ENCODE assay signal across 1 cellular context in the genomic region with DNA sequence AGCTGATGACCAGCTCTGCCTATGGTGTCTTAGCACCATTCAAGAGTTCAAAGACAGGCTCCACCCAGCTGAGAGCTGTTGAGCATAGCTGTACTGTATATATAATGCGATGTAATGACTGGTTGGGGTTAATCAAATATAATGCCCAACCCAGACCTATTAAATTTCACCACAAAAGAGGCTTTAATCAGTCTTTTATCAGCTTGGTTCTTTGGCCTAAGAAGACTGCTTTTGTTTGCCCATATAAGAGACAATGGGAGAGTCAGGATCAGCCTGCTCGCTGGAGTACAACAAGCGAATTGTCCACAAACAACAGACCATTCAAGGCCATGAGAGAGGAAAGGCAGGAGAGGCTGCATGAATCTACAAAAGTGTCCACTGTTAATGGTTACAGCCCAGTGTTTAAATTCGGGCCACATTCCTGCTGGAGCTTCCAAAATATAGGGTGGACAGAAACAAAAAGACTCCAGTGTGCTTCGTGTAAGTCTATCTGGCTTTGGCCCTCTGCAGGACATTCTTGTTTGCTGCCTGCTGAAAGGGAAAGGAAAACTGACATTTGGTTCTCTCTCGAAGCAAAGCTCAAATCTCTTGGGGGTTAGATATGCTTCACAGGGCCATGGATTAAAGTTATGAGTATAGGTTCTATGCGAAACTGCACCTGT.
TF ChIP-seq lines count a peak whose summit lies in the region.

No MANE protein-coding gene starts in this region.

TF ChIP-seq in HepG2, 621 proteins besides CTCF, POLR2A, EP300 and RAD21 (continued from another document and continues in another):
- TF ChIP-seq, protein P1, sequence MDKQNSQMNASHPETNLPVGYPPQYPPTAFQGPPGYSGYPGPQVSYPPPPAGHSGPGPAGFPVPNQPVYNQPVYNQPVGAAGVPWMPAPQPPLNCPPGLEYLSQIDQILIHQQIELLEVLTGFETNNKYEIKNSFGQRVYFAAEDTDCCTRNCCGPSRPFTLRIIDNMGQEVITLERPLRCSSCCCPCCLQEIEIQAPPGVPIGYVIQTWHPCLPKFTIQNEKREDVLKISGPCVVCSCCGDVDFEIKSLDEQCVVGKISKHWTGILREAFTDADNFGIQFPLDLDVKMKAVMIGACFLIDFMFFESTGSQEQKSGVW (CRISPR knock-in tag; IDR thresholded peaks at IDR 0.05; ENCODE audit: borderline replicate concordance), result no peak
- TF ChIP-seq, protein P2, sequence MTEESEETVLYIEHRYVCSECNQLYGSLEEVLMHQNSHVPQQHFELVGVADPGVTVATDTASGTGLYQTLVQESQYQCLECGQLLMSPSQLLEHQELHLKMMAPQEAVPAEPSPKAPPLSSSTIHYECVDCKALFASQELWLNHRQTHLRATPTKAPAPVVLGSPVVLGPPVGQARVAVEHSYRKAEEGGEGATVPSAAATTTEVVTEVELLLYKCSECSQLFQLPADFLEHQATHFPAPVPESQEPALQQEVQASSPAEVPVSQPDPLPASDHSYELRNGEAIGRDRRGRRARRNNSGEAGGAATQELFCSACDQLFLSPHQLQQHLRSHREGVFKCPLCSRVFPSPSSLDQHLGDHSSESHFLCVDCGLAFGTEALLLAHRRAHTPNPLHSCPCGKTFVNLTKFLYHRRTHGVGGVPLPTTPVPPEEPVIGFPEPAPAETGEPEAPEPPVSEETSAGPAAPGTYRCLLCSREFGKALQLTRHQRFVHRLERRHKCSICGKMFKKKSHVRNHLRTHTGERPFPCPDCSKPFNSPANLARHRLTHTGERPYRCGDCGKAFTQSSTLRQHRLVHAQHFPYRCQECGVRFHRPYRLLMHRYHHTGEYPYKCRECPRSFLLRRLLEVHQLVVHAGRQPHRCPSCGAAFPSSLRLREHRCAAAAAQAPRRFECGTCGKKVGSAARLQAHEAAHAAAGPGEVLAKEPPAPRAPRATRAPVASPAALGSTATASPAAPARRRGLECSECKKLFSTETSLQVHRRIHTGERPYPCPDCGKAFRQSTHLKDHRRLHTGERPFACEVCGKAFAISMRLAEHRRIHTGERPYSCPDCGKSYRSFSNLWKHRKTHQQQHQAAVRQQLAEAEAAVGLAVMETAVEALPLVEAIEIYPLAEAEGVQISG (CRISPR knock-in tag; IDR thresholded peaks at IDR 0.05), result 0 out of 2 replicates have a peak, but pooled peaks have one; percentile 22
- 0 out of 2 replicates have a peak, but pooled peaks have one; percentile 44 for TF ChIP-seq BORCS8-MEF2B (CRISPR knock-in tag; IDR thresholded peaks at IDR 0.05)
- no peak for TF ChIP-seq MED13 (CRISPR knock-in tag; IDR thresholded peaks at IDR 0.05)
- peak; percentile 9; the same call in 1 of the 2 replicates for TF ChIP-seq HNF4A (CRISPR knock-in tag; IDR thresholded peaks at IDR 0.05)
- peak; percentile 75 for TF ChIP-seq ERF (CRISPR knock-in tag; IDR thresholded peaks at IDR 0.05)
- TF ChIP-seq, protein P3, sequence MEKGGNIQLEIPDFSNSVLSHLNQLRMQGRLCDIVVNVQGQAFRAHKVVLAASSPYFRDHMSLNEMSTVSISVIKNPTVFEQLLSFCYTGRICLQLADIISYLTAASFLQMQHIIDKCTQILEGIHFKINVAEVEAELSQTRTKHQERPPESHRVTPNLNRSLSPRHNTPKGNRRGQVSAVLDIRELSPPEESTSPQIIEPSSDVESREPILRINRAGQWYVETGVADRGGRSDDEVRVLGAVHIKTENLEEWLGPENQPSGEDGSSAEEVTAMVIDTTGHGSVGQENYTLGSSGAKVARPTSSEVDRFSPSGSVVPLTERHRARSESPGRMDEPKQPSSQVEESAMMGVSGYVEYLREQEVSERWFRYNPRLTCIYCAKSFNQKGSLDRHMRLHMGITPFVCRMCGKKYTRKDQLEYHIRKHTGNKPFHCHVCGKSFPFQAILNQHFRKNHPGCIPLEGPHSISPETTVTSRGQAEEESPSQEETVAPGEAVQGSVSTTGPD (CRISPR knock-in tag; IDR thresholded peaks at IDR 0.05), result peak; percentile 55; the same call in 1 of the 2 replicates
- no peak for TF ChIP-seq ZNF746 (CRISPR knock-in tag; IDR thresholded peaks at IDR 0.05)
- TF ChIP-seq, protein P4, sequence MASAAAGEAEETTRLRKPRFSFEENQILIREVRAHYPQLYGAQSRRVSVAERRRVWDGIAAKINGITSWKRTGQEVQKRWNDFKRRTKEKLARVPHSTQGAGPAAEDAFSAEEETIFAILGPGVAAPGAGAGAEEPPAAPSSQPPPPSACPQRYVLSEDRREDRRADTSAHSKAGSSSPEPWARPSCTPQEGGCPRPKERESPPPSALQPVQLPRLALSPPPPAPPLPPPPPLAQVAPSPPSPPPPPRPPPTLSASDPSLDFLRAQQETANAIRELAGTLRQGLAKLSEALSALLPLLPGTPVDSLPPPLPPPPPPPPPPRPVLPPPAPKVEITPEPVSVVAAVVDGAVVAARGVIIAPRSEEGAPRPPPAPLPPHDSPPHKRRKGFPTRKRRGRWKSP (CRISPR knock-in tag; IDR thresholded peaks at IDR 0.05), result 0 out of 2 replicates have a peak, but pooled peaks have one; percentile 39
- TF ChIP-seq HOXA3 (CRISPR knock-in tag; IDR thresholded peaks at IDR 0.05), result peak; percentile 36; the same call in 1 of the 2 replicates
- peak; percentile 49; the same call in 1 of the 2 replicates for TF ChIP-seq NAIF1 (CRISPR knock-in tag; IDR thresholded peaks at IDR 0.05; ENCODE audit: borderline replicate concordance)
- TF ChIP-seq, protein P5, sequence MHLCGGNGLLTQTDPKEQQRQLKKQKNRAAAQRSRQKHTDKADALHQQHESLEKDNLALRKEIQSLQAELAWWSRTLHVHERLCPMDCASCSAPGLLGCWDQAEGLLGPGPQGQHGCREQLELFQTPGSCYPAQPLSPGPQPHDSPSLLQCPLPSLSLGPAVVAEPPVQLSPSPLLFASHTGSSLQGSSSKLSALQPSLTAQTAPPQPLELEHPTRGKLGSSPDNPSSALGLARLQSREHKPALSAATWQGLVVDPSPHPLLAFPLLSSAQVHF (CRISPR knock-in tag; IDR thresholded peaks at IDR 0.05), result no peak
- TF ChIP-seq HDAC2 (CRISPR knock-in tag; IDR thresholded peaks at IDR 0.05), result peak; percentile 85
- no peak for TF ChIP-seq ZNF263 (CRISPR knock-in tag; IDR thresholded peaks at IDR 0.05)
- TF ChIP-seq ZNF20 (CRISPR knock-in tag; IDR thresholded peaks at IDR 0.05), result no peak
- TF ChIP-seq, protein P6, sequence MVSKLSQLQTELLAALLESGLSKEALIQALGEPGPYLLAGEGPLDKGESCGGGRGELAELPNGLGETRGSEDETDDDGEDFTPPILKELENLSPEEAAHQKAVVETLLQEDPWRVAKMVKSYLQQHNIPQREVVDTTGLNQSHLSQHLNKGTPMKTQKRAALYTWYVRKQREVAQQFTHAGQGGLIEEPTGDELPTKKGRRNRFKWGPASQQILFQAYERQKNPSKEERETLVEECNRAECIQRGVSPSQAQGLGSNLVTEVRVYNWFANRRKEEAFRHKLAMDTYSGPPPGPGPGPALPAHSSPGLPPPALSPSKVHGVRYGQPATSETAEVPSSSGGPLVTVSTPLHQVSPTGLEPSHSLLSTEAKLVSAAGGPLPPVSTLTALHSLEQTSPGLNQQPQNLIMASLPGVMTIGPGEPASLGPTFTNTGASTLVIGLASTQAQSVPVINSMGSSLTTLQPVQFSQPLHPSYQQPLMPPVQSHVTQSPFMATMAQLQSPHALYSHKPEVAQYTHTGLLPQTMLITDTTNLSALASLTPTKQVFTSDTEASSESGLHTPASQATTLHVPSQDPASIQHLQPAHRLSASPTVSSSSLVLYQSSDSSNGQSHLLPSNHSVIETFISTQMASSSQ (IDR thresholded peaks at IDR 0.05; ENCODE audit: low read depth), result no peak
- TF ChIP-seq, protein P6 (CRISPR knock-in tag; IDR thresholded peaks at IDR 0.05; ENCODE audit: borderline replicate concordance), result peak; percentile 94; the same call in 1 of the 2 replicates
- peak; percentile 49; the same call in 1 of the 2 replicates for TF ChIP-seq FOXK1 (CRISPR knock-in tag; IDR thresholded peaks at IDR 0.05; ENCODE audit: borderline replicate concordance, low read depth)
- TF ChIP-seq TARDBP (CRISPR knock-in tag; IDR thresholded peaks at IDR 0.05), result peak; percentile 71
- no peak for TF ChIP-seq ZNF383 (CRISPR knock-in tag; IDR thresholded peaks at IDR 0.05; ENCODE audit: borderline replicate concordance)
- peak; percentile 74 for TF ChIP-seq ZFX (CRISPR knock-in tag; IDR thresholded peaks at IDR 0.05; ENCODE audit: low read depth)
- peak; percentile 70; the same call in 1 of the 2 replicates for TF ChIP-seq ZNF816 (CRISPR knock-in tag; IDR thresholded peaks at IDR 0.05; ENCODE audit: borderline replicate concordance)
- peak; percentile 58; the same call in 1 of the 2 replicates for TF ChIP-seq ETV5 (CRISPR knock-in tag; IDR thresholded peaks at IDR 0.05; ENCODE audit: borderline replicate concordance)
- TF ChIP-seq, protein P7, sequence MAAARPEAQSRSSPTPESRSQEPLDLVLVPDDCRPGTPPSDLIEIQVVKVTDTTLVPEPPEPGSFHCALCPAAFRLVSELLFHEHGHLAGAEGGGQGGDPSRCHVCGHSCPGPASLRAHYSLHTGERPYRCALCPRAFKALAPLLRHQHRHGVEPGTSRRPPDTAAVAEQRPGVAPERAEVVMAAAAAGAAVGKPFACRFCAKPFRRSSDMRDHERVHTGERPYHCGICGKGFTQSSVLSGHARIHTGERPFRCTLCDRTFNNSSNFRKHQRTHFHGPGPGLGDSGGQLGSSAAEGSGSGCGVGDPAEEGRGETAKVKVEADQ (CRISPR knock-in tag; IDR thresholded peaks at IDR 0.05; ENCODE audit: borderline replicate concordance), result 0 out of 2 replicates have a peak, but pooled peaks have one; percentile 79
- 0 out of 2 replicates have a peak, but pooled peaks have one; percentile 63 for TF ChIP-seq ZNF343 (CRISPR knock-in tag; IDR thresholded peaks at IDR 0.05)
- TF ChIP-seq, protein P8, sequence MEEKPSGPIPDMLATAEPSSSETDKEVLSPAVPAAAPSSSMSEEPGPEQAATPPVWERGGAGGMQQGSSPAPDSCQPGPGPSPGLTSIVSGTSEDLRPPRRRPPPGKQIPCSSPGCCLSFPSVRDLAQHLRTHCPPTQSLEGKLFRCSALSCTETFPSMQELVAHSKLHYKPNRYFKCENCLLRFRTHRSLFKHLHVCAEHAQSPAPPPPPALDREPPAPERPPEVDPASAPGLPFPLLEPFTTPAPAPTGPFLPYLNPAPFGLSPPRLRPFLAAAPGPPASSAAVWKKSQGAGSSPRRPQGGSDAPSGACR (CRISPR knock-in tag; IDR thresholded peaks at IDR 0.05), result peak; percentile 31; the same call in 1 of the 2 replicates
- TF ChIP-seq, protein P9, sequence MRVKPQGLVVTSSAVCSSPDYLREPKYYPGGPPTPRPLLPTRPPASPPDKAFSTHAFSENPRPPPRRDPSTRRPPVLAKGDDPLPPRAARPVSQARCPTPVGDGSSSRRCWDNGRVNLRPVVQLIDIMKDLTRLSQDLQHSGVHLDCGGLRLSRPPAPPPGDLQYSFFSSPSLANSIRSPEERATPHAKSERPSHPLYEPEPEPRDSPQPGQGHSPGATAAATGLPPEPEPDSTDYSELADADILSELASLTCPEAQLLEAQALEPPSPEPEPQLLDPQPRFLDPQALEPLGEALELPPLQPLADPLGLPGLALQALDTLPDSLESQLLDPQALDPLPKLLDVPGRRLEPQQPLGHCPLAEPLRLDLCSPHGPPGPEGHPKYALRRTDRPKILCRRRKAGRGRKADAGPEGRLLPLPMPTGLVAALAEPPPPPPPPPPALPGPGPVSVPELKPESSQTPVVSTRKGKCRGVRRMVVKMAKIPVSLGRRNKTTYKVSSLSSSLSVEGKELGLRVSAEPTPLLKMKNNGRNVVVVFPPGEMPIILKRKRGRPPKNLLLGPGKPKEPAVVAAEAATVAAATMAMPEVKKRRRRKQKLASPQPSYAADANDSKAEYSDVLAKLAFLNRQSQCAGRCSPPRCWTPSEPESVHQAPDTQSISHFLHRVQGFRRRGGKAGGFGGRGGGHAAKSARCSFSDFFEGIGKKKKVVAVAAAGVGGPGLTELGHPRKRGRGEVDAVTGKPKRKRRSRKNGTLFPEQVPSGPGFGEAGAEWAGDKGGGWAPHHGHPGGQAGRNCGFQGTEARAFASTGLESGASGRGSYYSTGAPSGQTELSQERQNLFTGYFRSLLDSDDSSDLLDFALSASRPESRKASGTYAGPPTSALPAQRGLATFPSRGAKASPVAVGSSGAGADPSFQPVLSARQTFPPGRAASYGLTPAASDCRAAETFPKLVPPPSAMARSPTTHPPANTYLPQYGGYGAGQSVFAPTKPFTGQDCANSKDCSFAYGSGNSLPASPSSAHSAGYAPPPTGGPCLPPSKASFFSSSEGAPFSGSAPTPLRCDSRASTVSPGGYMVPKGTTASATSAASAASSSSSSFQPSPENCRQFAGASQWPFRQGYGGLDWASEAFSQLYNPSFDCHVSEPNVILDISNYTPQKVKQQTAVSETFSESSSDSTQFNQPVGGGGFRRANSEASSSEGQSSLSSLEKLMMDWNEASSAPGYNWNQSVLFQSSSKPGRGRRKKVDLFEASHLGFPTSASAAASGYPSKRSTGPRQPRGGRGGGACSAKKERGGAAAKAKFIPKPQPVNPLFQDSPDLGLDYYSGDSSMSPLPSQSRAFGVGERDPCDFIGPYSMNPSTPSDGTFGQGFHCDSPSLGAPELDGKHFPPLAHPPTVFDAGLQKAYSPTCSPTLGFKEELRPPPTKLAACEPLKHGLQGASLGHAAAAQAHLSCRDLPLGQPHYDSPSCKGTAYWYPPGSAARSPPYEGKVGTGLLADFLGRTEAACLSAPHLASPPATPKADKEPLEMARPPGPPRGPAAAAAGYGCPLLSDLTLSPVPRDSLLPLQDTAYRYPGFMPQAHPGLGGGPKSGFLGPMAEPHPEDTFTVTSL (CRISPR knock-in tag; IDR thresholded peaks at IDR 0.05; ENCODE audit: borderline replicate concordance), result peak; percentile 57; the same call in 1 of the 2 replicates
- no peak for TF ChIP-seq CHD4 (IDR thresholded peaks at IDR 0.05; ENCODE audit: borderline replicate concordance, low read length)
- TF ChIP-seq SUZ12 (IDR thresholded peaks at IDR 0.05; ENCODE audit: low read depth, low read length), result no peak
- peak; percentile 62 for TF ChIP-seq SAP130 (CRISPR knock-in tag; IDR thresholded peaks at IDR 0.05; ENCODE audit: low read depth)
- no peak for TF ChIP-seq ZNF660 (CRISPR knock-in tag; IDR thresholded peaks at IDR 0.05; ENCODE audit: borderline replicate concordance, low read depth)
- peak; percentile 35; the same call in 1 of the 2 replicates for TF ChIP-seq KMT2A (CRISPR knock-in tag; IDR thresholded peaks at IDR 0.05)
- TF ChIP-seq ZNF138 (CRISPR knock-in tag; IDR thresholded peaks at IDR 0.05; ENCODE audit: low read depth), result no peak
- no peak for TF ChIP-seq NONO (IDR thresholded peaks at IDR 0.05)
- peak; percentile 84 for TF ChIP-seq NONO (CRISPR knock-in tag; conservative IDR thresholded peaks at IDR 0.05)
- peak; percentile 92; the same call in 1 of the 2 replicates for TF ChIP-seq ZNF644 (CRISPR knock-in tag; IDR thresholded peaks at IDR 0.05; ENCODE audit: low read depth)
- TF ChIP-seq CAMTA2 (CRISPR knock-in tag; IDR thresholded peaks at IDR 0.05; ENCODE audit: borderline replicate concordance), result no peak
- TF ChIP-seq ZNF224 (CRISPR knock-in tag; IDR thresholded peaks at IDR 0.05), result 0 out of 2 replicates have a peak, but pooled peaks have one; percentile 20
- TF ChIP-seq FOSL2 (CRISPR knock-in tag; IDR thresholded peaks at IDR 0.05), result peak; percentile 47; the same call in 1 of the 2 replicates
- peak; percentile 79; the same call in 1 of the 2 replicates for TF ChIP-seq PHF21A (CRISPR knock-in tag; IDR thresholded peaks at IDR 0.05)
